Comparison of ENCODE assay signal across 8 cellular contexts in the genomic region with DNA sequence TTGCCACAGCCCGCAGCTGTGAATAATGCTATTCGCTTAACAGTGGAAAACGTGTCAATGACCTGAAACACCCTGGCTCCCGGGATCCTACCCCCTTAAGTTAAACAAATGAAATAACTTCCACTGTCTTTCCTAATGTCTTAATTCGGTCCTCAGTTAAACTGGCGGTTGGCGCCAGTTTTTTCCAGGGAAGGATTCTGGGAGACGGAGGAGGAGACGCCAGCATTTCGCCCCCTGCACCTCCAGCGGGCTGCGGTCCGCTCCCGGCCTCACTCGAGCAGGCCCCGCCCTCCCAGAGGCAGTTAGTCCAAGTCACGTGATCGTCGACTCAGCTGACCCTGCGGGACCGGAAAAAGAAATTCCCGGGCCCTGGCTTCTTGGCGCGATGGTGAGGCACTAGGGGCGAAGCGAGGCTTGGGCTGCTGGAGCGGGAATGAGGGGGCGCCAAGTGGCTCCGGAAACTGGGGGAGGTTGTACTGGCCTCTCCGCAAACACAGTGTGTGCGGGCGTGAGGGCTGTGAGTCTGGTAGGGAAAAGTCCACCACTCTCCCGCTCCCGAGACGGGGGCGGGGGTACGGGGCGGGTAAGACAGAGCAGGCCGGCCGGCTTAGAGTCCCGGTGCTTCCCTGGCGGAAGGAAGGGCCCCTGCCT. TPM values are rescaled to one million over a fixed set of nuclear protein-coding genes. Genes with fewer than 3 reads are reported as not detected.
DNase-seq lines count a peak whose midpoint lies in the region; ATAC-seq and TF ChIP-seq lines count a peak whose summit lies in the region.

A gene (plus strand): TSS at position 359 of the 651 bp plus-strand sequence. CDS start 27 bp downstream, at position 386.

- ATAC-seq in PC-3, result peak; percentile 96

- H3K27me3 Mint-ChIP-seq in activated T-cell treated with anti-CD3 and anti-CD28 coated beads, Interleukin-2, amount 50 U/mL, for 24 hours, result no peaks in the 10 kb centered on the region

- H3K27ac Mint-ChIP-seq in activated T-cell treated with anti-CD3 and anti-CD28 coated beads, Interleukin-2, amount 50 U/mL, for 24 hours, result peak within 1 kb of the TSS; percentile 96

- intact Hi-C loops in PC-3 (cut with micrococcal nuclease), result no loop called here

- H3K36me3 ChIP-seq in PC-3 (ENCODE audit: low read depth, low read length), result no peaks in the 10 kb centered on the region; the same call in 1 of the 2 replicates

- TF ChIP-seq POLR2A in erythroblast (IDR thresholded peaks at IDR 0.05; ENCODE audit: low read length), result peak; percentile 73

- peak within 1 kb of the TSS; percentile 96 for H3K4me2 ChIP-seq in PC-3 (ENCODE audit: low read length)

- H4K20me1 ChIP-seq in PC-3 (ENCODE audit: low read length), result no peaks in the 10 kb centered on the region

- H3K4me3 Mint-ChIP-seq in activated T-cell treated with anti-CD3 and anti-CD28 coated beads, Interleukin-2, amount 50 U/mL, for 24 hours, result peak within 1 kb of the TSS; percentile 95

- H3K4me1 Mint-ChIP-seq in activated T-cell treated with anti-CD3 and anti-CD28 coated beads, Interleukin-2, amount 50 U/mL, for 24 hours (ENCODE audit: low read depth), result peaks cover 26% of the 10 kb centered on the region

- peak within 1 kb of the TSS; percentile 87 for H3K9ac ChIP-seq in PC-3 (ENCODE audit: low read length)

- no peaks in the 10 kb centered on the region for H3K9me2 ChIP-seq in PC-3 (replicated peaks; ENCODE audit: low read length)

- peak within 1 kb of the TSS; percentile 80 for H2AFZ ChIP-seq in PC-3 (ENCODE audit: low read length)

- peaks cover 16% of the 10 kb centered on the region for H3K4me1 ChIP-seq in PC-3 (ENCODE audit: insufficient read depth, low read length)

- CTCF ChIA-PET in PC-3 (lab: Charles Lee), result no interaction called here

- H3K9me3 ChIP-seq in PC-3 (ENCODE audit: low read length), result no peaks in the 10 kb centered on the region

- H3K9me3 Mint-ChIP-seq in activated T-cell treated with anti-CD3 and anti-CD28 coated beads, Interleukin-2, amount 50 U/mL, for 24 hours, result no peaks in the 10 kb centered on the region

- 0 out of 2 replicates have a peak within 1 kb of the TSS, but pooled peaks have one; percentile 2 for H3K27ac ChIP-seq in PC-3 (ENCODE audit: low read length)

- no peaks in the 10 kb centered on the region for H3K27me3 ChIP-seq in PC-3 (ENCODE audit: low read length)

- peak within 1 kb of the TSS; percentile 73 for H3K4me3 ChIP-seq in PC-3 (ENCODE audit: low read length)

- no peaks in the 10 kb centered on the region for H3F3A ChIP-seq in PC-3 (ENCODE audit: low read length, unreplicated experiment)

- DNase-seq in NK-92 treated with Interleukin-12 subunit alpha and Interleukin-12 subunit beta, amount 100 ng/mL, for 24 hours (lab: John Stamatoyannopoulos, UW), result peak; percentile 88
- DNase-seq in NK-92 (lab: John Stamatoyannopoulos, UW; ENCODE audit: unreplicated experiment) (no peak), HuH-7 (ENCODE audit: low spot score) (peak; percentile 80), PC-3 (peak; percentile 96), erythroblast (lab: John Stamatoyannopoulos, UW) (peak; percentile 94), mucosa of gallbladder (ENCODE audit: low spot score) (peak; percentile 95)
- peak; percentile 90 for DNase-seq in activated T-cell treated with anti-CD3 and anti-CD28 coated beads, Interleukin-2, amount 50 U/mL, for 24 hours
- DNase-seq in stimulated activated CD8-positive, alpha-beta memory T cell treated with anti-CD3 and anti-CD28 coated beads, Interleukin-4, amount 100 ng/mL, for 1 hour (ENCODE audit: low read depth in 2 of 2, low spot score in 1 of 2), result peak; percentile 42

- TF ChIP-seq CTCF in PC-3 (conservative IDR thresholded peaks at IDR 0.05; ENCODE audit: low read depth, low read length), result no peak

- peaks cover 31% of the 10 kb centered on the region for H3K36me3 Mint-ChIP-seq in activated T-cell treated with anti-CD3 and anti-CD28 coated beads, Interleukin-2, amount 50 U/mL, for 24 hours (ENCODE audit: low read depth)

- POLR2A ChIA-PET in PC-3 (lab: Charles Lee; ENCODE audit: unreplicated experiment), result no interaction called here

- no TSS peak for BruUV-seq in PC-3 (replicated peaks; lab: Mats Ljungman, UMichigan)

- H3K79me2 ChIP-seq in PC-3 (ENCODE audit: low read length), result peaks cover 6% of the 10 kb centered on the region

RNA-seq across cellular contexts. Expression of the gene that starts here (rescaled TPM):
- total RNA-seq in PC-3 (2014; rRNA removed) (116 and 125 TPM in 2 replicates), mucosa of gallbladder (57.6 TPM)
